ENCODE assay signal across 17 cellular contexts in genomic region chr9:22107646-22108045, GRCh38.
"Had no signal": no experiment of that assay in that cellular context is flagged by ENCODE, and none has a peak within 500 bp of the region (broad histone marks: within the 10 kb centered on the region; RNA-seq: fewer than 3 reads in every experiment).

No MANE protein-coding gene starts in this region.

- H3K27me3 ChIP-seq: left lung had no signal

- H3K9me3 ChIP-seq: left lung had no signal

- H3K9me3 Mint-ChIP-seq: activated T-cell treated with anti-CD3 and anti-CD28 coated beads, Interleukin-2, amount 50 U/mL, for 72 hours; brain; central memory CD8-positive, alpha-beta T cell; stimulated activated naive CD8-positive, alpha-beta T cell treated with anti-CD3 and anti-CD28 coated beads, Interleukin-15, amount 100 ng/mL, for 72 hours; WTC11 had no signal

- H3K27ac Mint-ChIP-seq: activated naive CD8-positive, alpha-beta T cell; activated T-cell treated with anti-CD3 and anti-CD28 coated beads, Interleukin-2, amount 50 U/mL, for 72 hours; stimulated activated naive CD8-positive, alpha-beta T cell treated with anti-CD3 and anti-CD28 coated beads, Interleukin-15, amount 100 ng/mL, for 72 hours; WTC11 had no signal

- H3K36me3 ChIP-seq: left lung had no signal

- ATAC-seq: activated T-cell treated with anti-CD3 and anti-CD28 coated beads, Interleukin-2, amount 50 U/mL, for 72 hours; sciatic nerve; stimulated activated naive CD8-positive, alpha-beta T cell treated with anti-CD3 and anti-CD28 coated beads, Interleukin-15, amount 100 ng/mL, for 72 hours; WTC11 had no signal

- H3K4me1 Mint-ChIP-seq: brain; central memory CD8-positive, alpha-beta T cell had no signal

- H3K4me3 Mint-ChIP-seq: activated naive CD8-positive, alpha-beta T cell; activated T-cell treated with anti-CD3 and anti-CD28 coated beads, Interleukin-2, amount 50 U/mL, for 72 hours; brain; central memory CD8-positive, alpha-beta T cell; stimulated activated naive CD8-positive, alpha-beta T cell treated with anti-CD3 and anti-CD28 coated beads, Interleukin-15, amount 100 ng/mL, for 72 hours; WTC11 had no signal

- DNase-seq: activated CD4-positive, alpha-beta T cell treated with anti-CD3 and anti-CD28 coated beads for 48 hours; activated CD8-positive, alpha-beta memory T cell treated with anti-CD3 and anti-CD28 coated beads, Interleukin-2, amount 50 U/mL, for 48 hours; activated gamma-delta T cell; activated T-cell treated with anti-CD3 and anti-CD28 coated beads, Interleukin-2, amount 50 U/mL, for 72 hours; amygdala; effector CD8-positive, alpha-beta T cell; head of caudate nucleus; kidney; left lung; stimulated activated CD4-positive, alpha-beta T cell treated with anti-CD3 and anti-CD28 coated beads, Interleukin-1b, Interleukin-23, amount 100 ng/mL, for 48 hours; stimulated activated naive CD8-positive, alpha-beta T cell treated with anti-CD3 and anti-CD28 coated beads, Interleukin-15, amount 100 ng/mL, for 72 hours; SW 1271 had no signal

- H3K4me3 ChIP-seq: left lung had no signal

- H3K36me3 Mint-ChIP-seq: brain, WTC11 had no signal

- H3K27me3 Mint-ChIP-seq: brain; central memory CD8-positive, alpha-beta T cell had no signal
